In genomic region chr3:32143849-32144757, GRCh38 we compare ENCODE assay signal across 1 cellular context.
TF ChIP-seq lines count a peak whose summit lies in the region.

No MANE protein-coding gene starts in this region.

TF ChIP-seq in HepG2, 621 proteins besides CTCF, POLR2A, EP300 and RAD21 (continued from another document):
- TF ChIP-seq, protein P1, sequence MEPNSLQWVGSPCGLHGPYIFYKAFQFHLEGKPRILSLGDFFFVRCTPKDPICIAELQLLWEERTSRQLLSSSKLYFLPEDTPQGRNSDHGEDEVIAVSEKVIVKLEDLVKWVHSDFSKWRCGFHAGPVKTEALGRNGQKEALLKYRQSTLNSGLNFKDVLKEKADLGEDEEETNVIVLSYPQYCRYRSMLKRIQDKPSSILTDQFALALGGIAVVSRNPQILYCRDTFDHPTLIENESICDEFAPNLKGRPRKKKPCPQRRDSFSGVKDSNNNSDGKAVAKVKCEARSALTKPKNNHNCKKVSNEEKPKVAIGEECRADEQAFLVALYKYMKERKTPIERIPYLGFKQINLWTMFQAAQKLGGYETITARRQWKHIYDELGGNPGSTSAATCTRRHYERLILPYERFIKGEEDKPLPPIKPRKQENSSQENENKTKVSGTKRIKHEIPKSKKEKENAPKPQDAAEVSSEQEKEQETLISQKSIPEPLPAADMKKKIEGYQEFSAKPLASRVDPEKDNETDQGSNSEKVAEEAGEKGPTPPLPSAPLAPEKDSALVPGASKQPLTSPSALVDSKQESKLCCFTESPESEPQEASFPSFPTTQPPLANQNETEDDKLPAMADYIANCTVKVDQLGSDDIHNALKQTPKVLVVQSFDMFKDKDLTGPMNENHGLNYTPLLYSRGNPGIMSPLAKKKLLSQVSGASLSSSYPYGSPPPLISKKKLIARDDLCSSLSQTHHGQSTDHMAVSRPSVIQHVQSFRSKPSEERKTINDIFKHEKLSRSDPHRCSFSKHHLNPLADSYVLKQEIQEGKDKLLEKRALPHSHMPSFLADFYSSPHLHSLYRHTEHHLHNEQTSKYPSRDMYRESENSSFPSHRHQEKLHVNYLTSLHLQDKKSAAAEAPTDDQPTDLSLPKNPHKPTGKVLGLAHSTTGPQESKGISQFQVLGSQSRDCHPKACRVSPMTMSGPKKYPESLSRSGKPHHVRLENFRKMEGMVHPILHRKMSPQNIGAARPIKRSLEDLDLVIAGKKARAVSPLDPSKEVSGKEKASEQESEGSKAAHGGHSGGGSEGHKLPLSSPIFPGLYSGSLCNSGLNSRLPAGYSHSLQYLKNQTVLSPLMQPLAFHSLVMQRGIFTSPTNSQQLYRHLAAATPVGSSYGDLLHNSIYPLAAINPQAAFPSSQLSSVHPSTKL (CRISPR knock-in tag; IDR thresholded peaks at IDR 0.05), result 0 out of 2 replicates have a peak, but pooled peaks have one; percentile 18
- peak; percentile 42; the same call in 1 of the 2 replicates for TF ChIP-seq GATAD2A (CRISPR knock-in tag; IDR thresholded peaks at IDR 0.05)
- peak; percentile 82 for TF ChIP-seq SMC3 (IDR thresholded peaks at IDR 0.05; ENCODE audit: low read length)
- peak; percentile 33; the same call in 1 of the 2 replicates for TF ChIP-seq FOSL2 (CRISPR knock-in tag; IDR thresholded peaks at IDR 0.05)
